Comparison of ENCODE assay signal across 10 cellular contexts in the genomic region with DNA sequence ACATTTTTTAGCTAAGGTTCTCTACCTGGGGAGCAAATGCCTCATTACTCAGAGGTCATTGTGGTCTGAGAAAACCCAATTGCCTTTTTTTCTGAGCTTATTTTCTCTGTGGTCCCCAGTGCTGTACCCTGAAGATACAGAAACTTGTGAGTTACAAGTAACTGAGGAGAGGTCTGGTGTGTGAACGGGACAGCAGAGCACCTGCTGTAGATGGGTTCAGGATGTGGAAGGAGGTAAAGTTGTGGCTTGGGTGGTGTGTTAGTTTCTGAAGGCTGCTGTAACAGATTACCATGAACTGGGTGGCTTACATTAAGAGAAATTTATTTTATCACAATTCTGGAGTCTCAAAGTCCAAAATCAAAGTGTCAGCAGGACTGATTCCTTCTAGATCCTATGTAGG.
"Had no signal": no experiment of that assay in that cellular context is flagged by ENCODE, and none has a peak within 500 bp of the region (broad histone marks: within the 10 kb centered on the region; RNA-seq: fewer than 3 reads in every experiment).

No MANE protein-coding gene starts in this region.

- H3K27ac Mint-ChIP-seq: HFFc6, IgD-negative memory B cell had no signal

- H3K4me3 ChIP-seq: GM23248, HAP-1, K562 had no signal

- H3K9ac ChIP-seq: GM23248 had no signal

- H2AFZ ChIP-seq: GM23248 had no signal

- H3K27ac ChIP-seq: GM23248, HL-60 had no signal

- H3K4me3 Mint-ChIP-seq: HFFc6 had no signal

- ATAC-seq: HCT116, HepG2, K562 had no signal

- FAIRE-seq: HepG2, K562 had no signal

- DNase-seq: GM23248, GOT3, H7, HFFc6 had no signal

- H3K9me3 ChIP-seq: HAP-1 had no signal

- H3K4me1 Mint-ChIP-seq: IgD-negative memory B cell had no signal

- H3K27me3 Mint-ChIP-seq: IgD-negative memory B cell had no signal

- H3K9me3 Mint-ChIP-seq: HFFc6 had no signal

- H3K36me3 Mint-ChIP-seq: IgD-negative memory B cell had no signal

- H3K4me1 ChIP-seq: HAP-1 had no signal

- H3K36me3 ChIP-seq: HAP-1 had no signal
